1 cellular context compared by ENCODE assay signal in genomic region chr7:155918720-155919399, GRCh38.
A peak's percentile ranks its signal among the peaks of the same experiment; 100 is the strongest.
TF ChIP-seq lines count a peak whose summit lies in the region.

No MANE protein-coding gene starts in this region.

TF ChIP-seq in HEK293, 187 proteins besides CTCF, POLR2A, EP300 and RAD21 (continued from another document and continues in another):
- TF ChIP-seq ZNF48 (tag by site-specific recombination; IDR thresholded peaks at IDR 0.05) (0 out of 2 replicates have a peak, but pooled peaks have one; percentile 21), SP3 (tag by site-specific recombination; IDR thresholded peaks at IDR 0.05) (peak; percentile 39; the same call in 1 of the 2 replicates), ZNF664 (tag by site-specific recombination; IDR thresholded peaks at IDR 0.05) (no peak), ZBTB11 (tag by site-specific recombination; conservative IDR thresholded peaks at IDR 0.05; ENCODE audit: low read depth) (no peak), ZNF555 (tag by site-specific recombination; conservative IDR thresholded peaks at IDR 0.05) (no peak), PRDM1 (tag by site-specific recombination; IDR thresholded peaks at IDR 0.05) (no peak), ZNF768 (tag by site-specific recombination; IDR thresholded peaks at IDR 0.05) (no peak), SCRT2 (tag by site-specific recombination; IDR thresholded peaks at IDR 0.05) (peak; percentile 40; the same call in 1 of the 2 replicates), ZNF514 (tag by site-specific recombination; IDR thresholded peaks at IDR 0.05) (no peak), ZNF501 (tag by site-specific recombination; IDR thresholded peaks at IDR 0.05) (no peak), KLF7 (tag by site-specific recombination; IDR thresholded peaks at IDR 0.05; ENCODE audit: borderline replicate concordance) (no peak), ZNF629 (tag by site-specific recombination; IDR thresholded peaks at IDR 0.05) (peak; percentile 98), KLF9 (tag by site-specific recombination; IDR thresholded peaks at IDR 0.05; ENCODE audit: low read depth) (no peak), SALL2 (tag by site-specific recombination; IDR thresholded peaks at IDR 0.05; ENCODE audit: borderline replicate concordance) (no peak), ZNF792 (tag by site-specific recombination; IDR thresholded peaks at IDR 0.05) (no peak), ZBTB26 (tag by site-specific recombination; optimal IDR thresholded peaks at IDR 0.05) (peak; percentile 28), MZF1 (tag by site-specific recombination; IDR thresholded peaks at IDR 0.05; ENCODE audit: borderline replicate concordance) (no peak), KLF17 (tag by site-specific recombination; IDR thresholded peaks at IDR 0.05) (peak; percentile 67), ATF2 (tag by site-specific recombination; IDR thresholded peaks at IDR 0.05; ENCODE audit: low read depth) (no peak), ZFP3 (tag by site-specific recombination; IDR thresholded peaks at IDR 0.05; ENCODE audit: low read depth) (no peak), ZNF488 (tag by site-specific recombination; IDR thresholded peaks at IDR 0.05) (peak; percentile 62; the same call in 1 of the 2 replicates), ZNF701 (tag by site-specific recombination; IDR thresholded peaks at IDR 0.05) (no peak), KLF8 (tag by site-specific recombination; IDR thresholded peaks at IDR 0.05) (peak; percentile 72), GLIS1 (tag by site-specific recombination; IDR thresholded peaks at IDR 0.05) (peak; percentile 87), ZNF121 (tag by site-specific recombination; IDR thresholded peaks at IDR 0.05) (no peak), ZNF248 (tag by site-specific recombination; IDR thresholded peaks at IDR 0.05) (no peak), ZNF302 (tag by site-specific recombination; IDR thresholded peaks at IDR 0.05; ENCODE audit: low read depth) (no peak), ZNF530 (tag by site-specific recombination; IDR thresholded peaks at IDR 0.05; ENCODE audit: low read depth) (no peak), PRDM10 (tag by site-specific recombination; IDR thresholded peaks at IDR 0.05) (peak; percentile 56), ZNF274 (IDR thresholded peaks at IDR 0.05; ENCODE audit: low read length) (no peak), ZNF274 (tag by site-specific recombination; IDR thresholded peaks at IDR 0.05; ENCODE audit: borderline replicate concordance) (peak; percentile 82), PBX3 (CRISPR knock-in tag; IDR thresholded peaks at IDR 0.05) (no peak), ZXDB (tag by site-specific recombination; IDR thresholded peaks at IDR 0.05) (no peak), ZNF449 (tag by site-specific recombination; IDR thresholded peaks at IDR 0.05) (no peak), ZNF362 (tag by site-specific recombination; IDR thresholded peaks at IDR 0.05) (peak; percentile 96), ZSCAN23 (tag by site-specific recombination; IDR thresholded peaks at IDR 0.05) (no peak), ZNF560 (tag by site-specific recombination; IDR thresholded peaks at IDR 0.05; ENCODE audit: borderline replicate concordance) (no peak), MEIS1 (CRISPR knock-in tag; IDR thresholded peaks at IDR 0.05; ENCODE audit: borderline replicate concordance) (no peak), ZSCAN30 (tag by site-specific recombination; IDR thresholded peaks at IDR 0.05) (no peak), GLI2 (tag by site-specific recombination; IDR thresholded peaks at IDR 0.05; ENCODE audit: borderline replicate concordance, low read depth) (no peak), BCL6B (tag by site-specific recombination; IDR thresholded peaks at IDR 0.05) (no peak), ZNF391 (tag by site-specific recombination; IDR thresholded peaks at IDR 0.05; ENCODE audit: borderline replicate concordance, low read depth) (peak; percentile 73; the same call in 1 of the 2 replicates), ZNF624 (tag by site-specific recombination; IDR thresholded peaks at IDR 0.05) (no peak)
